11 cellular contexts compared by ENCODE assay signal in genomic region chr14:104770851-104771272, GRCh38. TPM values are rescaled to one million over a fixed set of nuclear protein-coding genes. Genes with fewer than 3 reads are reported as not detected.
DNase-seq lines count a peak whose midpoint lies in the region; ATAC-seq, FAIRE-seq and TF ChIP-seq lines count a peak whose summit lies in the region.
"Had no signal": no experiment of that assay in that cellular context is flagged by ENCODE, and none has a peak within 500 bp of the region (broad histone marks: within the 10 kb centered on the region; RNA-seq: fewer than 3 reads in every experiment).

No MANE protein-coding gene starts in this region.

- peaks cover 49% of the 10 kb centered on the region for H3K36me3 ChIP-seq in WERI-Rb-1

- H3K9me3 ChIP-seq in WERI-Rb-1 (ENCODE audit: severe bottlenecking), result peaks cover 8% of the 10 kb centered on the region

- no peak for FAIRE-seq in frontal cortex (lab: Jason Lieb, UNC)
- FAIRE-seq: G401.6 had no signal

- H3K4me3 ChIP-seq in GM12865 (ENCODE audit: low read depth, low read length), result no peak overlapping the region
- no peak overlapping the region for H3K4me3 ChIP-seq in WERI-Rb-1 (ENCODE audit: low read depth, low read length)
- H3K4me3 ChIP-seq: skin epidermis had no signal

- H3K4me3 Mint-ChIP-seq in activated T-cell treated with anti-CD3 and anti-CD28 coated beads, Interleukin-2, amount 50 U/mL, for 4 hours, result no peak overlapping the region

- H3K4me1 Mint-ChIP-seq in activated T-cell treated with anti-CD3 and anti-CD28 coated beads, Interleukin-2, amount 50 U/mL, for 4 hours (ENCODE audit: low read depth), result peaks cover 3% of the 10 kb centered on the region

- DNase-seq in GM12865 (ENCODE audit: low read depth) (no peak), WERI-Rb-1 (peak; percentile 37), iris pigment epithelial cell (ENCODE audit: low read depth) (peak; percentile 32), frontal cortex (ENCODE audit: low spot score in 2 of 2) (no peak), caudate nucleus (lab: John Stamatoyannopoulos, UW) (no peak)
- DNase-seq in activated T-cell treated with anti-CD3 and anti-CD28 coated beads, Interleukin-2, amount 50 U/mL, for 4 hours, result no peak
- DNase-seq: NCI-H2171 had no signal

- ATAC-seq in GM18867 (IDR thresholded peaks at IDR 0.05; ENCODE audit: unreplicated experiment), result no peak
- no peak for ATAC-seq in activated T-cell treated with anti-CD3 and anti-CD28 coated beads, Interleukin-2, amount 50 U/mL, for 4 hours

- peaks cover 17% of the 10 kb centered on the region for H3K36me3 Mint-ChIP-seq in activated T-cell treated with anti-CD3 and anti-CD28 coated beads, Interleukin-2, amount 50 U/mL, for 4 hours (ENCODE audit: insufficient read depth)

- H3K9me3 Mint-ChIP-seq in activated T-cell treated with anti-CD3 and anti-CD28 coated beads, Interleukin-2, amount 50 U/mL, for 4 hours, result peaks cover 3% of the 10 kb centered on the region

- H3K27me3 ChIP-seq in WERI-Rb-1 (ENCODE audit: insufficient read depth, low read depth, severe bottlenecking), result no peaks in the 10 kb centered on the region

- TF ChIP-seq CTCF in 22Rv1 (IDR thresholded peaks at IDR 0.05) (peak; percentile 62), GM12865 (IDR thresholded peaks at IDR 0.05; ENCODE audit: insufficient read depth, low read depth, low read length, missing control alignments) (peak; percentile 68), WERI-Rb-1 (IDR thresholded peaks at IDR 0.05; ENCODE audit: low read depth, low read length) (peak; percentile 85)

- H3K27me3 Mint-ChIP-seq in activated T-cell treated with anti-CD3 and anti-CD28 coated beads, Interleukin-2, amount 50 U/mL, for 4 hours (ENCODE audit: low read depth), result no peaks in the 10 kb centered on the region

- H3K27ac ChIP-seq in 22Rv1, result no peak overlapping the region; the same call in 1 of the 2 replicates
- no peak overlapping the region for H3K27ac ChIP-seq in WERI-Rb-1
- H3K27ac ChIP-seq in caudate nucleus (ENCODE audit: low read depth, low read length), result no peak overlapping the region
- H3K27ac ChIP-seq: skin epidermis had no signal

RNA-seq across cellular contexts. Expression of gene SIVA1, which starts 17.9 kb away (rescaled TPM):
- 20.4 TPM for total RNA-seq in frontal cortex
- 100 to 1,000 TPM; 135 to 157 (median 149) TPM for total RNA-seq in activated T-cell treated with anti-CD3 and anti-CD28 coated beads, Interleukin-2, amount 50 U/mL, for 4 hours

RNA-seq across cellular contexts. Expression of gene AKT1, which starts 24.7 kb away (rescaled TPM):
- 130 TPM for total RNA-seq in frontal cortex
- total RNA-seq in activated T-cell treated with anti-CD3 and anti-CD28 coated beads, Interleukin-2, amount 50 U/mL, for 4 hours, result 100 to 1,000 TPM; 107 to 124 (median 116) TPM

RNA-seq across cellular contexts. Expression of gene ZBTB42, which starts 30.0 kb away (rescaled TPM):
- 0.41 TPM for total RNA-seq in frontal cortex
- 1 to 10 TPM; 3.6 to 4.1 (median 4.0) TPM for total RNA-seq in activated T-cell treated with anti-CD3 and anti-CD28 coated beads, Interleukin-2, amount 50 U/mL, for 4 hours

RNA-seq across cellular contexts. Expression of gene ADSS1, which starts 46.8 kb away (rescaled TPM):
- 1.6 TPM for total RNA-seq in frontal cortex
- 1 to 10 TPM in 1 of 3 donors, under 1 TPM in 2; 0.66 to 1.2 (median 0.69) TPM for total RNA-seq in activated T-cell treated with anti-CD3 and anti-CD28 coated beads, Interleukin-2, amount 50 U/mL, for 4 hours

Comparison
In these comparisons a context has a peak if more than half of its experiments do, and no peak if none do; other contexts are left out.
1. DNase-seq: peak in WERI-Rb-1 (single experiment) and iris pigment epithelial cell (single experiment); none in GM12865 (single experiment), frontal cortex (0 of 2), caudate nucleus (0 of 61) and activated T-cell treated with anti-CD3 and anti-CD28 coated beads, Interleukin-2, amount 50 U/mL, for 4 hours (single experiment).
2. Peak in every context shown above with its lines, with median percentiles within 50 percentile points of each other: CTCF ChIP-seq.